ENCODE assay signal across 8 cellular contexts in genomic region chr16:29806096-29806579, GRCh38. TPM values are rescaled to one million over a fixed set of nuclear protein-coding genes. Genes with fewer than 3 reads are reported as not detected.
DNase-seq lines count a peak whose midpoint lies in the region; FAIRE-seq and TF ChIP-seq lines count a peak whose summit lies in the region.

MAZ (plus strand) TSS chr16:29806529; CDS start chr16:29806702, 173 bp downstream.

- peak within 1 kb of the TSS; percentile 83 for H3K4me2 ChIP-seq in parathyroid adenoma (ENCODE audit: low read length)

- no peak for FAIRE-seq in HTR-8/SVneo (lab: Jason Lieb, UNC)

- H3K36me3 ChIP-seq in parathyroid adenoma (ENCODE audit: control insufficient read depth, insufficient read depth, low read length): no peaks in the 10 kb centered on the region

- peaks cover 43% of the 10 kb centered on the region for H3K4me1 Mint-ChIP-seq in activated naive CD4-positive, alpha-beta T cell treated with anti-CD3 and anti-CD28 coated beads for 36 hours (ENCODE audit: low read depth)
- peaks cover 21% of the 10 kb centered on the region for H3K4me1 Mint-ChIP-seq in glutamatergic neuron (ENCODE audit: low read depth, unreplicated experiment)

- CTCF ChIA-PET in activated naive CD4-positive, alpha-beta T cell treated with anti-CD3 and anti-CD28 coated beads for 36 hours (lab: Charles Lee): interaction anchor here (0.6 to 3.0 kb wide), 3 partner anchors 13 to 42 kb away, joined by 3 to 18 read pairs (median 3); partner anchors contain the start of gene MVP

- peaks cover 25% of the 10 kb centered on the region for H3K4me1 ChIP-seq in parathyroid adenoma

- DNase-seq in activated T-cell treated with anti-CD3 and anti-CD28 coated beads for 24 hours (ENCODE audit: low read depth): peak; percentile 71
- no peak for DNase-seq in activated T-cell treated with anti-CD3 and anti-CD28 coated beads for 4 hours
- peak; percentile 95 for DNase-seq in NCI-H2227 (lab: John Stamatoyannopoulos, UW; ENCODE audit: unreplicated experiment)
- no peak for DNase-seq in activated naive CD4-positive, alpha-beta T cell treated with anti-CD3 and anti-CD28 coated beads for 36 hours
- no peak for DNase-seq in glutamatergic neuron
- DNase-seq in iPS-NIHi7 (ENCODE audit: extremely low spot score): no peak
- DNase-seq in HTR-8/SVneo (ENCODE audit: insufficient read length, low spot score): no peak

- no peaks in the 10 kb centered on the region for H3K27me3 ChIP-seq in parathyroid adenoma (ENCODE audit: control insufficient read depth, insufficient read depth, low read length)

- intact Hi-C loops in activated naive CD4-positive, alpha-beta T cell treated with anti-CD3 and anti-CD28 coated beads for 36 hours (cut with micrococcal nuclease): loop anchor here (5.0 kb wide), 8 partner anchors 59 to 984 kb away; partner anchors contain the start of genes ALDOA, ATXN2L, C16orf54 and C16orf92

- peak within 1 kb of the TSS; percentile 84 for H3K27ac ChIP-seq in parathyroid adenoma

- TF ChIP-seq CTCF in glutamatergic neuron (IDR thresholded peaks at IDR 0.05; ENCODE audit: partially characterized antibody, unreplicated experiment) (no peak), parathyroid adenoma (IDR thresholded peaks at IDR 0.05) (no peak)

- H3K27ac Mint-ChIP-seq in activated naive CD4-positive, alpha-beta T cell treated with anti-CD3 and anti-CD28 coated beads for 36 hours: peak within 1 kb of the TSS; percentile 100
- H3K27ac Mint-ChIP-seq in glutamatergic neuron (ENCODE audit: unreplicated experiment): peak within 1 kb of the TSS; percentile 100

- H3K79me2 ChIP-seq in parathyroid adenoma: no peaks in the 10 kb centered on the region

- no peak within 1 kb of the TSS for H3K9ac ChIP-seq in parathyroid adenoma

- H3K9me3 ChIP-seq in parathyroid adenoma (ENCODE audit: control insufficient read depth, low read length): no peaks in the 10 kb centered on the region

- H3K36me3 Mint-ChIP-seq in activated naive CD4-positive, alpha-beta T cell treated with anti-CD3 and anti-CD28 coated beads for 36 hours (ENCODE audit: low read depth): peaks cover 57% of the 10 kb centered on the region
- no peaks in the 10 kb centered on the region for H3K36me3 Mint-ChIP-seq in glutamatergic neuron (ENCODE audit: unreplicated experiment)

- no peaks in the 10 kb centered on the region for H3K27me3 Mint-ChIP-seq in activated naive CD4-positive, alpha-beta T cell treated with anti-CD3 and anti-CD28 coated beads for 36 hours (ENCODE audit: low read depth)
- peaks cover 27% of the 10 kb centered on the region for H3K27me3 Mint-ChIP-seq in glutamatergic neuron (ENCODE audit: unreplicated experiment)

- H3K4me3 Mint-ChIP-seq in activated naive CD4-positive, alpha-beta T cell treated with anti-CD3 and anti-CD28 coated beads for 36 hours: peak within 1 kb of the TSS; percentile 99
- H3K4me3 Mint-ChIP-seq in glutamatergic neuron (ENCODE audit: unreplicated experiment): peak within 1 kb of the TSS; percentile 100

- H3K9me3 Mint-ChIP-seq in activated naive CD4-positive, alpha-beta T cell treated with anti-CD3 and anti-CD28 coated beads for 36 hours: no peaks in the 10 kb centered on the region
- H3K9me3 Mint-ChIP-seq in glutamatergic neuron (ENCODE audit: unreplicated experiment): peaks cover 17% of the 10 kb centered on the region

- H2AFZ ChIP-seq in parathyroid adenoma: peak within 1 kb of the TSS; percentile 78

- H3K4me3 ChIP-seq in parathyroid adenoma (ENCODE audit: low read depth, low read length): peak within 1 kb of the TSS; percentile 97

RNA-seq across cellular contexts. Expression of gene MAZ, which starts in this region (rescaled TPM):
- total RNA-seq in activated naive CD4-positive, alpha-beta T cell treated with anti-CD3 and anti-CD28 coated beads for 36 hours: 100 to 1,000 TPM; 290 to 330 TPM
- 369 TPM for total RNA-seq in glutamatergic neuron (ENCODE audit: unreplicated experiment)

Comparison
In these comparisons a context has a peak if more than half of its experiments do, and no peak if none do; other contexts are left out.
1. DNase-seq: peak in activated T-cell treated with anti-CD3 and anti-CD28 coated beads for 24 hours (single experiment) and NCI-H2227 (single experiment); none in activated T-cell treated with anti-CD3 and anti-CD28 coated beads for 4 hours (single experiment), activated naive CD4-positive, alpha-beta T cell treated with anti-CD3 and anti-CD28 coated beads for 36 hours (single experiment), glutamatergic neuron (single experiment), iPS-NIHi7 (single experiment) and HTR-8/SVneo (single experiment).